In genomic region chr1:154157520-154158306, GRCh38 we compare ENCODE assay signal across 9 cellular contexts. TPM values are rescaled to one million over a fixed set of nuclear protein-coding genes. Genes with fewer than 3 reads are reported as not detected.
DNase-seq lines count a peak whose midpoint lies in the region; ATAC-seq lines count a peak whose summit lies in the region.
"Had no signal": no experiment of that assay in that cellular context is flagged by ENCODE, and none has a peak within 500 bp of the region (broad histone marks: within the 10 kb centered on the region; RNA-seq: fewer than 3 reads in every experiment).

No MANE protein-coding gene starts in this region.

- peak overlapping the region; percentile 96 for H3K27ac Mint-ChIP-seq in activated CD4-positive, alpha-beta T cell treated with anti-CD3 and anti-CD28 coated beads, Interleukin-2, amount 10 ng/mL, durations not matched to agents 7 days and 5 days
- H3K27ac Mint-ChIP-seq in effector memory CD8-positive, alpha-beta T cell, result peak overlapping the region; percentile 96 to 97

- H3K36me3 Mint-ChIP-seq in activated CD4-positive, alpha-beta T cell treated with anti-CD3 and anti-CD28 coated beads, Interleukin-2, amount 10 ng/mL, durations not matched to agents 7 days and 5 days (ENCODE audit: low read depth), result peaks cover 86% of the 10 kb centered on the region
- peaks cover 77% of the 10 kb centered on the region for H3K36me3 Mint-ChIP-seq in effector memory CD8-positive, alpha-beta T cell (ENCODE audit: insufficient read depth)

- peak overlapping the region; percentile 70 for H3K4me3 Mint-ChIP-seq in activated CD4-positive, alpha-beta T cell treated with anti-CD3 and anti-CD28 coated beads, Interleukin-2, amount 10 ng/mL, durations not matched to agents 7 days and 5 days
- H3K4me3 Mint-ChIP-seq in effector memory CD8-positive, alpha-beta T cell, result peak overlapping the region; percentile 74 to 77

- ATAC-seq in HG03521 (IDR thresholded peaks at IDR 0.05; ENCODE audit: unreplicated experiment), result peak; percentile 76
- peak; percentile 99 for ATAC-seq in effector memory CD8-positive, alpha-beta T cell (replicated peaks)

- DNase-seq in activated gamma-delta T cell treated with Interleukin-2 at 50 U/mL for 16 hours, result peak; percentile 72
- no peak for DNase-seq in activated gamma-delta T cell (lab: John Stamatoyannopoulos, UW)
- DNase-seq in activated CD4-positive, alpha-beta T cell treated with anti-CD3 and anti-CD28 coated beads, Interleukin-2, amount 10 ng/mL, durations not matched to agents 7 days and 5 days, result peak; percentile 90
- DNase-seq in effector memory CD8-positive, alpha-beta T cell, result peak; percentile 66 to 70 (median 69)
- DNase-seq in stimulated activated CD4-positive, alpha-beta T cell treated with anti-CD3 and anti-CD28 coated beads, Interleukin-1b, Interleukin-23, amount 100 ng/mL, for 4 hours (ENCODE audit: low read depth in 2 of 2), result peak; percentile 22 to 65
- DNase-seq in SHP77 (lab: John Stamatoyannopoulos, UW), result no peak
- DNase-seq in LoVo (ENCODE audit: low spot score), result no peak

- CTCF ChIA-PET in activated CD4-positive, alpha-beta T cell treated with anti-CD3 and anti-CD28 coated beads, Interleukin-2, amount 10 ng/mL, durations not matched to agents 7 days and 5 days (lab: Charles Lee), result interaction anchor here (0.6 to 2.9 kb wide), 8 partner anchors 8 to 167 kb away, joined by 3 to 8 read pairs (median 4); no protein-coding TSS in a partner anchor

- peaks cover 14% of the 10 kb centered on the region for H3K9me3 Mint-ChIP-seq in activated CD4-positive, alpha-beta T cell treated with anti-CD3 and anti-CD28 coated beads, Interleukin-2, amount 10 ng/mL, durations not matched to agents 7 days and 5 days
- no peaks in the 10 kb centered on the region for H3K9me3 Mint-ChIP-seq in effector memory CD8-positive, alpha-beta T cell

- POLR2A ChIA-PET in activated CD4-positive, alpha-beta T cell treated with anti-CD3 and anti-CD28 coated beads, Interleukin-2, amount 10 ng/mL, durations not matched to agents 7 days and 5 days (lab: Charles Lee), result interaction anchor here (0.7 to 1.4 kb wide), 4 partner anchors 21 to 363 kb away, joined by 3 to 7 read pairs (median 4); no protein-coding TSS in a partner anchor

- H3K27me3 Mint-ChIP-seq in activated CD4-positive, alpha-beta T cell treated with anti-CD3 and anti-CD28 coated beads, Interleukin-2, amount 10 ng/mL, durations not matched to agents 7 days and 5 days, result no peaks in the 10 kb centered on the region
- no peaks in the 10 kb centered on the region for H3K27me3 Mint-ChIP-seq in effector memory CD8-positive, alpha-beta T cell

- peaks cover 79% of the 10 kb centered on the region for H3K4me1 Mint-ChIP-seq in activated CD4-positive, alpha-beta T cell treated with anti-CD3 and anti-CD28 coated beads, Interleukin-2, amount 10 ng/mL, durations not matched to agents 7 days and 5 days
- H3K4me1 Mint-ChIP-seq in effector memory CD8-positive, alpha-beta T cell (ENCODE audit: low read depth in 2 of 2), result peaks cover 30 to 53% of the 10 kb centered on the region in 2 donors

RNA-seq across cellular contexts. Expression of gene NUP210L, which starts 2.8 kb away (rescaled TPM):
- under 1 TPM; 0.04 to 0.12 TPM for total RNA-seq in activated CD4-positive, alpha-beta T cell treated with anti-CD3 and anti-CD28 coated beads, Interleukin-2, amount 10 ng/mL, durations not matched to agents 7 days and 5 days

RNA-seq across cellular contexts. Expression of gene TPM3, which starts 34.2 kb away (rescaled TPM):
- total RNA-seq in activated CD4-positive, alpha-beta T cell treated with anti-CD3 and anti-CD28 coated beads, Interleukin-2, amount 10 ng/mL, durations not matched to agents 7 days and 5 days, result 100 to 1,000 TPM; 781 to 902 TPM

RNA-seq across cellular contexts. Expression of gene CFAP141, which starts 48.4 kb away (rescaled TPM):
- total RNA-seq in activated CD4-positive, alpha-beta T cell treated with anti-CD3 and anti-CD28 coated beads, Interleukin-2, amount 10 ng/mL, durations not matched to agents 7 days and 5 days, result under 1 TPM in 1 of 2 experiments, not detected in 1; 0.65 TPM
- total RNA-seq: dermis microvascular lymphatic vessel endothelial cell had no signal

Comparison
In these comparisons a context has a peak if more than half of its experiments do, and no peak if none do; other contexts are left out.
1. DNase-seq: peak in activated gamma-delta T cell treated with Interleukin-2 at 50 U/mL for 16 hours (single experiment), activated CD4-positive, alpha-beta T cell treated with anti-CD3 and anti-CD28 coated beads, Interleukin-2, amount 10 ng/mL, durations not matched to agents 7 days and 5 days (single experiment), effector memory CD8-positive, alpha-beta T cell (3 of 3) and stimulated activated CD4-positive, alpha-beta T cell treated with anti-CD3 and anti-CD28 coated beads, Interleukin-1b, Interleukin-23, amount 100 ng/mL, for 4 hours (2 of 2); none in activated gamma-delta T cell (single experiment), SHP77 (0 of 2) and LoVo (single experiment).